ENCODE assay signal across 11 cellular contexts in the genomic region with DNA sequence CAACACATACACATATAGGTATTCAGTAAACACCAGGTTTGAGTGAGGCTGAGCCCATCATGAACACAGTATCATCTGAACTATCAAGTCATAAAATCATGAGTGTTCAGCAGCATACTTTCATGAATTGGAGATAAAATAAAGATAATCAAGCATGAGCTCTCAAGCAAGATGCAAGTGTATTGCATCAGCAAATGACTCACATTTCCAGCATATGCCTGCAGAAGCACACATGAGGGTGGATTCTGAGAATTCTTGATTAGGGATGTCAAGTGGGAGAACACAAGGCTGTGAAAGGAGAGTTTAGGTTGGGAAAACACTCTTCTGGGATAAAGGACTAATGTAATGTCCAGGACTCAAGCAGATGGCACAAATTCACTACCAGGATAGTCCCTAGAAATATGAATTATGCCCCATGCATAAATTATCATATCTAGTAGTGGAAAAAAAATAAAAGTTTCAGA.
DNase-seq lines count a peak whose midpoint lies in the region; ATAC-seq and TF ChIP-seq lines count a peak whose summit lies in the region.
"Had no signal": no experiment of that assay in that cellular context is flagged by ENCODE, and none has a peak within 500 bp of the region (broad histone marks: within the 10 kb centered on the region; RNA-seq: fewer than 3 reads in every experiment).

No MANE protein-coding gene starts in this region.

- H3K4me3 ChIP-seq in choroid plexus epithelial cell (ENCODE audit: low read depth, low read length): no peak overlapping the region
- no peak overlapping the region for H3K4me3 ChIP-seq in mucosa of descending colon
- H3K4me3 ChIP-seq: BLaER1 treated with 17β-estradiol and CSF1 and Interleukin-3, amounts not matched to agents 10 nM and 100 nM had no signal

- no peaks in the 10 kb centered on the region for H3K9me3 ChIP-seq in mucosa of descending colon

- no peaks in the 10 kb centered on the region for H3K36me3 ChIP-seq in mucosa of descending colon (ENCODE audit: low read depth)
- H3K36me3 ChIP-seq: BLaER1 treated with 17β-estradiol and CSF1 and Interleukin-3, amounts not matched to agents 10 nM and 100 nM had no signal

- no peaks in the 10 kb centered on the region for H3K4me1 ChIP-seq in mucosa of descending colon (ENCODE audit: low read depth)
- H3K4me1 ChIP-seq: parathyroid adenoma had no signal

- no peak for TF ChIP-seq CTCF in choroid plexus epithelial cell (conservative IDR thresholded peaks at IDR 0.05; ENCODE audit: low read depth, low read length)
- TF ChIP-seq CTCF in mucosa of descending colon (IDR thresholded peaks at IDR 0.05): no peak

- intact Hi-C loops in mucosa of descending colon (cut with DNase I, micrococcal nuclease): no loop called here

- ATAC-seq in activated CD4-positive, CD25-positive, alpha-beta regulatory T cell treated with anti-CD3 and anti-CD28 coated beads, Interleukin-2, amount 50 U/mL, for 24 hours: peak; percentile 25 to 51
- no peak for ATAC-seq in mucosa of descending colon

- no peak for DNase-seq in activated CD4-positive, CD25-positive, alpha-beta regulatory T cell (lab: John Stamatoyannopoulos, UW)
- peak; percentile 37 for DNase-seq in NCI-H524 treated with DMSO at 0.1 percent for 48 hours (lab: John Stamatoyannopoulos, UW)
- peak; percentile 85 for DNase-seq in choroid plexus epithelial cell (ENCODE audit: low read depth)
- peak; percentile 91 for DNase-seq in renal cortical epithelial cell (ENCODE audit: low read depth)
- DNase-seq in central memory CD4-positive, alpha-beta T cell: no peak
- DNase-seq in mucosa of descending colon: no peak
- no peak for DNase-seq in RPMI8226
- DNase-seq: Kasumi-1 had no signal

Comparison
In these comparisons a context has a peak if more than half of its experiments do, and no peak if none do; other contexts are left out.
1. DNase-seq: peak in NCI-H524 treated with DMSO at 0.1 percent for 48 hours (single experiment), choroid plexus epithelial cell (single experiment) and renal cortical epithelial cell (single experiment); none in activated CD4-positive, CD25-positive, alpha-beta regulatory T cell (0 of 4), central memory CD4-positive, alpha-beta T cell (single experiment), mucosa of descending colon (0 of 3) and RPMI8226 (single experiment).